16 cellular contexts compared by ENCODE assay signal in genomic region chr7:8296362-8296659, GRCh38. TPM values are rescaled to one million over a fixed set of nuclear protein-coding genes. Genes with fewer than 3 reads are reported as not detected.
DNase-seq lines count a peak whose midpoint lies in the region; ATAC-seq and TF ChIP-seq lines count a peak whose summit lies in the region.
"Had no signal": no experiment of that assay in that cellular context is flagged by ENCODE, and none has a peak within 500 bp of the region (broad histone marks: within the 10 kb centered on the region; RNA-seq: fewer than 3 reads in every experiment).

No MANE protein-coding gene starts in this region.

- TF ChIP-seq POLR2A in HCT116 (IDR thresholded peaks at IDR 0.05; ENCODE audit: borderline replicate concordance, extremely low read depth, insufficient read depth, insufficient read length), result no peak

- WGBS in smooth muscle cell (ENCODE audit: low lambda C conversion rate), result 78% methylated on average over 1 of the region's 1 CpG

- no peak overlapping the region for H3K4me3 Mint-ChIP-seq in activated naive CD4-positive, alpha-beta T cell treated with anti-CD3 and anti-CD28 coated beads, Interleukin-2, amount 10 ng/mL, durations not matched to agents 7 days and 5 days
- H3K4me3 Mint-ChIP-seq: activated naive CD4-positive, alpha-beta T cell treated with anti-CD3 and anti-CD28 coated beads for 36 hours had no signal

- BruUV-seq in HCT116 (replicated peaks; lab: Mats Ljungman, UMichigan), result no TSS peak

- peaks cover 2% of the 10 kb centered on the region for H3K4me1 Mint-ChIP-seq in activated naive CD4-positive, alpha-beta T cell treated with anti-CD3 and anti-CD28 coated beads, Interleukin-2, amount 10 ng/mL, durations not matched to agents 7 days and 5 days

- H3K9me3 ChIP-seq in HCT116 (ENCODE audit: control insufficient read depth in 1 of 2, insufficient read depth in 1 of 2, low read depth in 1 of 2, low read length in 2 of 2), result no peaks in the 10 kb centered on the region
- H3K9me3 ChIP-seq in smooth muscle cell (replicated peaks; ENCODE audit: low read depth), result no peaks in the 10 kb centered on the region
- H3K9me3 ChIP-seq: left lung, tibial artery had no signal

- H3K4me2 ChIP-seq in HCT116 (ENCODE audit: low read length) (no peak overlapping the region), smooth muscle cell (no peak overlapping the region)

- RAD21 ChIA-PET in HCT116 (lab: Charles Lee; ENCODE audit: low non-redundant PET in 1 of 2, low total read pairs in 2 of 2, uncharacterized antibody in 2 of 2, unreplicated experiment in 2 of 2), result interaction anchor here (0.8 to 1.2 kb wide), 6 partner anchors 19 to 872 kb away, joined by 3 to 7 read pairs (median 5); partner anchors contain the start of gene ICA1 (in 1 of the 2)

- no peaks in the 10 kb centered on the region for H3K9me3 Mint-ChIP-seq in activated naive CD4-positive, alpha-beta T cell treated with anti-CD3 and anti-CD28 coated beads, Interleukin-2, amount 10 ng/mL, durations not matched to agents 7 days and 5 days
- H3K9me3 Mint-ChIP-seq: activated naive CD4-positive, alpha-beta T cell treated with anti-CD3 and anti-CD28 coated beads for 36 hours had no signal

- POLR2A ChIA-PET in HCT116 (lab: Charles Lee), result interaction anchor here (0.7 to 1.0 kb wide), 3 partner anchors 34 to 857 kb away, joined by 3 to 4 read pairs (median 3); partner anchors contain the start of genes ICA1 and UMAD1
- POLR2A ChIA-PET in RWPE1 (lab: Yijun Ruan, JAX; ENCODE audit: low non-redundant PET), result no interaction called here

- DNase-seq in HCT116 (ENCODE audit: low read depth, low spot score) (no peak), RWPE1 (ENCODE audit: low spot score) (no peak), smooth muscle cell (lab: John Stamatoyannopoulos, UW; ENCODE audit: unreplicated experiment) (no peak)
- DNase-seq in activated CD4-positive, alpha-beta T cell treated with anti-CD3 and anti-CD28 coated beads for 4 hours, result no peak
- DNase-seq in activated naive CD4-positive, alpha-beta T cell treated with anti-CD3 and anti-CD28 coated beads, Interleukin-2, amount 10 ng/mL, durations not matched to agents 7 days and 5 days, result no peak
- DNase-seq in activated naive CD4-positive, alpha-beta T cell treated with Interleukin-2 at 50 U/mL for 16 hours, result no peak
- DNase-seq: activated CD4-positive, CD25-positive, alpha-beta regulatory T cell treated with anti-CD3 and anti-CD28 coated beads, Interleukin-2, amount 50 U/mL, for 72 hours; activated CD8-positive, alpha-beta memory T cell treated with anti-CD3 and anti-CD28 coated beads, Interleukin-2, amount 50 U/mL, for 48 hours; left lung; tibial artery had no signal

- H3K4me3 ChIP-seq in HCT116 (replicated peaks in 1 of 2; ENCODE audit: low read depth in 1 of 2, low read length in 2 of 2), result no peak overlapping the region
- no peak overlapping the region for H3K4me3 ChIP-seq in smooth muscle cell
- H3K4me3 ChIP-seq: left lung, SJCRH30, tibial artery had no signal

- peaks cover 18% of the 10 kb centered on the region for H3K27me3 Mint-ChIP-seq in activated naive CD4-positive, alpha-beta T cell treated with anti-CD3 and anti-CD28 coated beads, Interleukin-2, amount 10 ng/mL, durations not matched to agents 7 days and 5 days

- H3K36me3 Mint-ChIP-seq in activated naive CD4-positive, alpha-beta T cell treated with anti-CD3 and anti-CD28 coated beads, Interleukin-2, amount 10 ng/mL, durations not matched to agents 7 days and 5 days, result no peaks in the 10 kb centered on the region
- H3K36me3 Mint-ChIP-seq: brain had no signal

- H4K20me1 ChIP-seq in HCT116 (ENCODE audit: insufficient read depth) (no peaks in the 10 kb centered on the region), smooth muscle cell (ENCODE audit: low read depth) (no peaks in the 10 kb centered on the region)

- no peaks in the 10 kb centered on the region for H3K36me3 ChIP-seq in HCT116 (ENCODE audit: control insufficient read depth in 1 of 2, insufficient read depth in 2 of 2, low read length in 2 of 2)
- H3K36me3 ChIP-seq in smooth muscle cell (ENCODE audit: low read depth), result no peaks in the 10 kb centered on the region
- H3K36me3 ChIP-seq: left lung, SJCRH30, tibial artery had no signal

- H3K79me2 ChIP-seq in HCT116 (ENCODE audit: insufficient read depth, low read length) (no peaks in the 10 kb centered on the region), smooth muscle cell (ENCODE audit: low read depth) (no peaks in the 10 kb centered on the region)

- H2AFZ ChIP-seq in HCT116 (ENCODE audit: low read depth, low read length, poor library complexity, severe bottlenecking) (peak overlapping the region; percentile 94), smooth muscle cell (ENCODE audit: low read depth) (peak overlapping the region; percentile 59)

- TF ChIP-seq CTCF in HCT116 (IDR thresholded peaks at IDR 0.05 in 2 of 3, conservative IDR thresholded peaks at IDR 0.05 in 1 of 3; ENCODE audit: borderline replicate concordance in 1 of 3, insufficient read depth in 1 of 3, low read depth in 2 of 3, low read length in 2 of 3), result no peak
- TF ChIP-seq CTCF in RWPE1 (conservative IDR thresholded peaks at IDR 0.05; ENCODE audit: low read depth), result peak; percentile 34; the same call in 1 of the 2 replicates
- no peak for TF ChIP-seq CTCF in smooth muscle cell (IDR thresholded peaks at IDR 0.05; ENCODE audit: borderline replicate concordance, insufficient read depth, poor library complexity, severe bottlenecking)

- no peak for TF ChIP-seq RAD21 in HCT116 (IDR thresholded peaks at IDR 0.05; ENCODE audit: low read depth)

- no peaks in the 10 kb centered on the region for H3K4me1 ChIP-seq in HCT116 (ENCODE audit: control insufficient read depth in 1 of 2, insufficient read depth in 2 of 2, low read length in 2 of 2)
- H3K4me1 ChIP-seq in smooth muscle cell (ENCODE audit: low read depth), result no peaks in the 10 kb centered on the region
- H3K4me1 ChIP-seq: left lung, SJCRH30, tibial artery had no signal

- H3K9ac ChIP-seq in HCT116 (ENCODE audit: low read length), result no peak overlapping the region
- no peak overlapping the region for H3K9ac ChIP-seq in smooth muscle cell (ENCODE audit: low read depth)

- CTCF ChIA-PET in HCT116 (lab: Charles Lee) (interaction anchor here (0.6 to 2.4 kb wide), 25 partner anchors 10 to 1355 kb away, joined by 3 to 28 read pairs (median 4); partner anchors contain the start of gene UMAD1), RWPE1 (lab: Yijun Ruan, JAX) (interaction anchor here (0.5 to 1.5 kb wide), 9 partner anchors 19 to 804 kb away, joined by 3 read pairs; no protein-coding TSS in a partner anchor)
- CTCF ChIA-PET in activated naive CD4-positive, alpha-beta T cell treated with anti-CD3 and anti-CD28 coated beads, Interleukin-2, amount 10 ng/mL, durations not matched to agents 7 days and 5 days (lab: Charles Lee), result interaction anchor here (0.7 to 1.9 kb wide), 26 partner anchors 9 to 1193 kb away, joined by 3 to 11 read pairs (median 4); no protein-coding TSS in a partner anchor

- no peaks in the 10 kb centered on the region for H3F3A ChIP-seq in smooth muscle cell (ENCODE audit: low read depth)

- intact Hi-C loops in HCT116 (cut with micrococcal nuclease), result loop anchor here (1.0 to 10.0 kb wide), 6 partner anchors 79 to 1192 kb away; no protein-coding TSS in a partner anchor

- no peaks in the 10 kb centered on the region for H3K27me3 ChIP-seq in HCT116 (ENCODE audit: insufficient read depth, low read length)
- H3K27me3 ChIP-seq in smooth muscle cell (ENCODE audit: low read depth), result no peaks in the 10 kb centered on the region
- H3K27me3 ChIP-seq: left lung, SJCRH30, tibial artery had no signal

- ATAC-seq in GM18870 (IDR thresholded peaks at IDR 0.05; ENCODE audit: unreplicated experiment), result peak; percentile 19
- ATAC-seq in HCT116, result peak; percentile 28; the same call in 1 of the 2 replicates

- no peaks in the 10 kb centered on the region for H3K9me2 ChIP-seq in HCT116 (ENCODE audit: insufficient read depth)

- H3K27ac ChIP-seq in HCT116 (ENCODE audit: low read depth, low read length), result no peak overlapping the region
- no peak overlapping the region for H3K27ac ChIP-seq in RWPE1
- H3K27ac ChIP-seq in smooth muscle cell (ENCODE audit: low read depth), result no peak overlapping the region
- H3K27ac ChIP-seq: epithelial cell of prostate, left lung, SJCRH30, tibial artery had no signal

- no peak overlapping the region for H3K27ac Mint-ChIP-seq in activated naive CD4-positive, alpha-beta T cell treated with anti-CD3 and anti-CD28 coated beads, Interleukin-2, amount 10 ng/mL, durations not matched to agents 7 days and 5 days
- H3K27ac Mint-ChIP-seq: activated naive CD4-positive, alpha-beta T cell treated with anti-CD3 and anti-CD28 coated beads for 36 hours had no signal

TF ChIP-seq in HCT116, 20 proteins besides CTCF, POLR2A, EP300 and RAD21:
- TF ChIP-seq EZH2 (IDR thresholded peaks at IDR 0.05), result no peak
- TF ChIP-seq ZFX (IDR thresholded peaks at IDR 0.05), result no peak
- TF ChIP-seq FOSL1 (IDR thresholded peaks at IDR 0.05; ENCODE audit: low read depth), result no peak
- no peak for TF ChIP-seq SRF (IDR thresholded peaks at IDR 0.05; ENCODE audit: low read depth)
- TF ChIP-seq SP1 (IDR thresholded peaks at IDR 0.05; ENCODE audit: low read depth), result no peak
- TF ChIP-seq ATF3 (IDR thresholded peaks at IDR 0.05), result no peak
TF ChIP-seq in HCT116: peak in this region for 0.

RNA-seq across cellular contexts. Expression of gene ICA1, which starts 34.3 kb away (rescaled TPM):
- total RNA-seq in HCT116 (2021; ENCODE audit: unreplicated experiment) (16.4 TPM), smooth muscle cell (5.0 and 6.3 TPM in 2 replicates)
- 12.0 and 12.4 TPM in 2 replicates for polyA plus RNA-seq in HCT116 (2012)
- 4.3 and 8.4 TPM in 2 replicates for polyA plus RNA-seq in smooth muscle cell
- total RNA-seq: IMR-90, SJCRH30 had no signal
- polyA plus RNA-seq: IMR-90 had no signal
